ENCODE assay signal across 2 cellular contexts in the genomic region with DNA sequence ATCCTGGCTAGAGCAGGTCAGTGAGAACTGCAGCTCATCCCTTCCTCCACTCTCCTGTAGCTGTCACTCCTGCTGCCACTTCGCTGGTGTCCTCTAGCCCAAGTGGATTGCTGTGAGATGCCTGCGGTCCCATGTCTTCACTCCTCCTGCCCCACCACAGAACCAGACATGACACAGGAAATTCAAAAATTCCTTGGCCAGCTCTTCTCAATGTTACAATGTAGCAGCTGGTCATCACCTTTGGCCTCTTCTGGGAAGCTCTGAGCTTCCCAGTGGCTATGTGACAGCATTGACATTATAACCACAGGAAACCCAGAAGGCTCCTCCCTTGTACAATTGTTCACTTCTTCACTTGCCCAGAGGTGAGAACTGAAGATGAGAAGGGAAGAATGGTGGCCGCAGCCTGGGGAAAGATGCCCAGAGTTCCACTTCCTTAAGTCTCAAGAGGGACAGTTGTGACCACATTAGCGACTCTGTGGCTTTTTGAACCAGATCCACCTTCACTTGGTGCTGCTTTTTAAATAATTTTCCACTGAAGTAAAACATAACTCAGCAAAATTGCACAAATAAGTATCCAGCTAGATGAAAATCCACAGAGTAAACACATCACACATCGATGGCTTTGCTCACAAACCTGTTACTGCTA.
TF ChIP-seq lines count a peak whose summit lies in the region.

No MANE protein-coding gene starts in this region.

TF ChIP-seq in IMR-90, 13 proteins besides CTCF, POLR2A, EP300 and RAD21:
- TF ChIP-seq RFX5 (IDR thresholded peaks at IDR 0.05; ENCODE audit: low read depth, low read length), result no peak

TF ChIP-seq in K562, 482 proteins besides CTCF, POLR2A, EP300 and RAD21:
- TF ChIP-seq, protein P1, sequence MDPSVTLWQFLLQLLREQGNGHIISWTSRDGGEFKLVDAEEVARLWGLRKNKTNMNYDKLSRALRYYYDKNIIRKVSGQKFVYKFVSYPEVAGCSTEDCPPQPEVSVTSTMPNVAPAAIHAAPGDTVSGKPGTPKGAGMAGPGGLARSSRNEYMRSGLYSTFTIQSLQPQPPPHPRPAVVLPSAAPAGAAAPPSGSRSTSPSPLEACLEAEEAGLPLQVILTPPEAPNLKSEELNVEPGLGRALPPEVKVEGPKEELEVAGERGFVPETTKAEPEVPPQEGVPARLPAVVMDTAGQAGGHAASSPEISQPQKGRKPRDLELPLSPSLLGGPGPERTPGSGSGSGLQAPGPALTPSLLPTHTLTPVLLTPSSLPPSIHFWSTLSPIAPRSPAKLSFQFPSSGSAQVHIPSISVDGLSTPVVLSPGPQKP (CRISPR knock-in tag; IDR thresholded peaks at IDR 0.05), result no peak
- 0 out of 2 replicates have a peak, but pooled peaks have one; percentile 29 for TF ChIP-seq MAFF (IDR thresholded peaks at IDR 0.05; ENCODE audit: low read length)
- peak; percentile 31; the same call in 1 of the 2 replicates for TF ChIP-seq MAFG (tag; conservative IDR thresholded peaks at IDR 0.05)
- peak; percentile 36; the same call in 1 of the 2 replicates for TF ChIP-seq ZNF316 (IDR thresholded peaks at IDR 0.05)
- no peak for TF ChIP-seq ELF2 (CRISPR knock-in tag; IDR thresholded peaks at IDR 0.05)
TF ChIP-seq in K562: peak in this region for 3.
